1 cellular context compared by ENCODE assay signal in genomic region chr5:41057940-41058339, GRCh38.
TF ChIP-seq lines count a peak whose summit lies in the region.

No MANE protein-coding gene starts in this region.

TF ChIP-seq in GM23338, 12 proteins besides CTCF, POLR2A, EP300 and RAD21 (continued from another document):
- TF ChIP-seq ZNF462 (CRISPR knock-in tag; IDR thresholded peaks at IDR 0.05) (no peak), POLR2AphosphoS5 (IDR thresholded peaks at IDR 0.05; ENCODE audit: low read depth) (no peak), STAT1 (IDR thresholded peaks at IDR 0.05; ENCODE audit: unreplicated experiment) (no peak), CREB1 (CRISPR knock-in tag; IDR thresholded peaks at IDR 0.05; ENCODE audit: low read depth) (no peak), EZH2 (IDR thresholded peaks at IDR 0.05; ENCODE audit: low read depth, unreplicated experiment) (no peak), EZH2phosphoT487 (IDR thresholded peaks at IDR 0.05; ENCODE audit: unreplicated experiment) (no peak), NANOG (IDR thresholded peaks at IDR 0.05; ENCODE audit: borderline replicate concordance) (no peak), ZNF114 (CRISPR knock-in tag; IDR thresholded peaks at IDR 0.05) (no peak), JUNB (IDR thresholded peaks at IDR 0.05; ENCODE audit: unreplicated experiment) (no peak)
